In the genomic region with DNA sequence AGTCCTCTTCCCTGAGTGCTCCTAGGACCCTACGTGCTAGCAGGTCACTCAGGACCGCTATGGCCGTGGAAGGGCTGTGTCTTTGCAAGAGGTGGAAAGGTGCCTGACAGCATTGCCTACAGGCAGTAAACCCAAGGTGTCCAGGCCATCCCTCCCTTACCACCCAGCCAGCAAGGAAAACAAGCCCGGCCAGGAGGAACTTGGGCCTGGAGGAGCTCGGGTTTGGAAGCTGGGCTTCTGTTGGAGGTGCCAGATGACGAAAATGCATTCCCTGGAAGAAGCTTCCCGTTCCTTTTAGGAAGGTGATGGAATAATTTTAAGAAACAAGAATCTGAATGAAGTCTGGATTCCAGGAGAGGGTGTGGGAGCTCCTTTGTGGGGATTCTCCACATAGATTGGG, we compare ENCODE assay signal across 21 cellular contexts. TPM values are rescaled to one million over a fixed set of nuclear protein-coding genes. Genes with fewer than 3 reads are reported as not detected.
DNase-seq lines count a peak whose midpoint lies in the region; ATAC-seq, FAIRE-seq and TF ChIP-seq lines count a peak whose summit lies in the region.
"Had no signal": no experiment of that assay in that cellular context is flagged by ENCODE, and none has a peak within 500 bp of the region (broad histone marks: within the 10 kb centered on the region; RNA-seq: fewer than 3 reads in every experiment).

No MANE protein-coding gene starts in this region.

- peak overlapping the region; percentile 35 for H3K27ac ChIP-seq in GM23248
- H3K27ac ChIP-seq in esophagus muscularis mucosa (replicated peaks in 1 of 4) = peak overlapping the region; percentile 73 to 92 (median 83)
- peak overlapping the region; percentile 45 for H3K27ac ChIP-seq in rectal smooth muscle tissue (ENCODE audit: low read depth, low read length)
- peak overlapping the region; percentile 42 to 60 (median 52) for H3K27ac ChIP-seq in upper lobe of left lung
- H3K27ac ChIP-seq: A549 had no signal

- H3K9ac ChIP-seq in GM23248 (no peak overlapping the region), rectal smooth muscle tissue (ENCODE audit: low read length) (no peak overlapping the region)

- TF ChIP-seq EP300 in esophagus muscularis mucosa (IDR thresholded peaks at IDR 0.05) (no peak), upper lobe of left lung (IDR thresholded peaks at IDR 0.05) (no peak)

- H3K27me3 ChIP-seq in GM23248 (replicated peaks; ENCODE audit: insufficient read depth) (no peaks in the 10 kb centered on the region), esophagus muscularis mucosa (no peaks in the 10 kb centered on the region), rectal smooth muscle tissue (ENCODE audit: control insufficient read depth, insufficient read depth, low read length) (no peaks in the 10 kb centered on the region), upper lobe of left lung (no peaks in the 10 kb centered on the region)

- intact Hi-C loops in esophagus muscularis mucosa (cut with DNase I) = no loop called here
- intact Hi-C loops in Right ventricle myocardium superior (cut with DNase I) = no loop called here

- FAIRE-seq in urothelium cell line (lab: Jason Lieb, UNC) = no peak
- FAIRE-seq: A549, GM12892, HTR-8/SVneo had no signal

- WGBS in GM23248 (ENCODE audit: low coverage in 1 of 2, low lambda C conversion rate in 2 of 2, missing lambda C conversion rate in 2 of 2), 2 experiments = 45 to 54% methylated on average over 7 of the region's 7 CpGs
- 56% methylated on average over 7 of the region's 7 CpGs for WGBS in esophagus muscularis mucosa
- 53 to 76% methylated on average over 4 to 7 of the region's 7 CpGs for WGBS in upper lobe of left lung, 2 donors

- peaks cover 4% of the 10 kb centered on the region; the same call in 1 of the 2 replicates for H3K79me2 ChIP-seq in GM23248 (ENCODE audit: insufficient read depth)

- TF ChIP-seq CTCF in esophagus muscularis mucosa (IDR thresholded peaks at IDR 0.05) = no peak
- TF ChIP-seq CTCF in upper lobe of left lung (IDR thresholded peaks at IDR 0.05) = no peak

- H3K4me3 ChIP-seq in GM23248 = no peak overlapping the region
- no peak overlapping the region for H3K4me3 ChIP-seq in esophagus muscularis mucosa
- no peak overlapping the region for H3K4me3 ChIP-seq in rectal smooth muscle tissue (ENCODE audit: low read length)
- no peak overlapping the region for H3K4me3 ChIP-seq in upper lobe of left lung
- H3K4me3 ChIP-seq: A549, HAP-1 had no signal

- peaks cover 10% of the 10 kb centered on the region; the same call in 1 of the 2 replicates for H3K36me3 ChIP-seq in GM23248 (ENCODE audit: low read depth)
- peaks cover 0 to 5% (median 3%) of the 10 kb centered on the region in 4 donors for H3K36me3 ChIP-seq in esophagus muscularis mucosa
- H3K36me3 ChIP-seq in rectal smooth muscle tissue (ENCODE audit: control insufficient read depth, insufficient read depth, low read length) = peaks cover 3% of the 10 kb centered on the region
- no peaks in the 10 kb centered on the region for H3K36me3 ChIP-seq in upper lobe of left lung

- H3K4me1 ChIP-seq in GM23248 (ENCODE audit: insufficient read depth) = peaks cover 43% of the 10 kb centered on the region
- peaks cover 4 to 89% (median 65%) of the 10 kb centered on the region in 4 donors for H3K4me1 ChIP-seq in esophagus muscularis mucosa
- H3K4me1 ChIP-seq in rectal smooth muscle tissue (ENCODE audit: control insufficient read depth, insufficient read depth, low read length) = no peaks in the 10 kb centered on the region
- peaks cover 0 to 3% (median 0%) of the 10 kb centered on the region in 4 donors for H3K4me1 ChIP-seq in upper lobe of left lung
- H3K4me1 ChIP-seq: A549 had no signal

- in situ Hi-C loops in GM23248 (cut with MboI) = no loop called here

- no peak for TF ChIP-seq POLR2A in esophagus muscularis mucosa (IDR thresholded peaks at IDR 0.05; ENCODE audit: low read depth)
- no peak for TF ChIP-seq POLR2A in upper lobe of left lung (IDR thresholded peaks at IDR 0.05)

- peak in 1 of 2 donors; percentile 6 for ATAC-seq in upper lobe of left lung (ENCODE audit: low FRiP score in 2 of 2)
- ATAC-seq in Right ventricle myocardium superior (ENCODE audit: poor library complexity) = no peak
- ATAC-seq: A549 had no signal

- H3K9me2 ChIP-seq in GM23248 (ENCODE audit: insufficient read depth) = no peaks in the 10 kb centered on the region

- H3K4me2 ChIP-seq in GM23248 (ENCODE audit: unreplicated experiment) = peak overlapping the region; percentile 24
- H3K4me2 ChIP-seq: A549 had no signal

- DNase-seq in GM23248 = peak; percentile 42
- DNase-seq in esophagus muscularis mucosa (ENCODE audit: extremely low spot score) = no peak
- DNase-seq in upper lobe of left lung = no peak
- DNase-seq in Right ventricle myocardium superior = no peak
- DNase-seq in NCI-H446 (lab: John Stamatoyannopoulos, UW) = no peak
- DNase-seq in A172 (ENCODE audit: low spot score) = no peak
- no peak for DNase-seq in urothelium cell line (ENCODE audit: low spot score)
- DNase-seq: AML-193; Calu3; CD4-positive, CD25-positive, alpha-beta regulatory T cell; DMS79 treated with DMSO at 0.1 percent for 48 hours; GDM1; NCI-H1436 treated with DMSO at 0.1 percent for 48 hours; NCI-H2081 treated with DMSO at 0.1 percent for 48 hours; NCI-H2227 treated with DMSO at 0.1 percent for 48 hours; NCI-H526 had no signal

- H4K20me1 ChIP-seq in GM23248 (ENCODE audit: insufficient read depth) = no peaks in the 10 kb centered on the region

- peaks cover 22% of the 10 kb centered on the region for H3F3A ChIP-seq in GM23248 (ENCODE audit: insufficient read depth)

- H3K9me3 ChIP-seq in GM23248 (ENCODE audit: low read depth) (no peaks in the 10 kb centered on the region), esophagus muscularis mucosa (no peaks in the 10 kb centered on the region), upper lobe of left lung (no peaks in the 10 kb centered on the region)
- H3K9me3 ChIP-seq: A549, HAP-1 had no signal

- H2AFZ ChIP-seq in GM23248 = no peak overlapping the region

RNA-seq across cellular contexts. Expression of a gene that starts 23.6 kb away (rescaled TPM):
- total RNA-seq in GM23248 (2014; rRNA removed; shearing (Covaris generic)) = 107 and 137 TPM in 2 replicates
- 304 and 335 TPM in 2 replicates for polyA plus RNA-seq in GM23248 (2016; fragmentation: Nextera tagmentation; extraction: Ambion mirVana)
- total RNA-seq in esophagus muscularis mucosa (100 to 1,000 TPM; 355 to 534 (median 417) TPM), upper lobe of left lung (100 to 1,000 TPM in 4 of 6 donors, 10 to 100 TPM in 2; 63.9 to 523 (median 207) TPM), Right ventricle myocardium superior (89.5 TPM)
- 58.8 and 59.6 TPM in 2 replicates for total RNA-seq in A172 (2014; rRNA removed; shearing (Covaris generic))
- polyA plus RNA-seq: CD4-positive, CD25-positive, alpha-beta regulatory T cell had no signal
